Comparison of ENCODE assay signal across 1 cellular context in the genomic region with DNA sequence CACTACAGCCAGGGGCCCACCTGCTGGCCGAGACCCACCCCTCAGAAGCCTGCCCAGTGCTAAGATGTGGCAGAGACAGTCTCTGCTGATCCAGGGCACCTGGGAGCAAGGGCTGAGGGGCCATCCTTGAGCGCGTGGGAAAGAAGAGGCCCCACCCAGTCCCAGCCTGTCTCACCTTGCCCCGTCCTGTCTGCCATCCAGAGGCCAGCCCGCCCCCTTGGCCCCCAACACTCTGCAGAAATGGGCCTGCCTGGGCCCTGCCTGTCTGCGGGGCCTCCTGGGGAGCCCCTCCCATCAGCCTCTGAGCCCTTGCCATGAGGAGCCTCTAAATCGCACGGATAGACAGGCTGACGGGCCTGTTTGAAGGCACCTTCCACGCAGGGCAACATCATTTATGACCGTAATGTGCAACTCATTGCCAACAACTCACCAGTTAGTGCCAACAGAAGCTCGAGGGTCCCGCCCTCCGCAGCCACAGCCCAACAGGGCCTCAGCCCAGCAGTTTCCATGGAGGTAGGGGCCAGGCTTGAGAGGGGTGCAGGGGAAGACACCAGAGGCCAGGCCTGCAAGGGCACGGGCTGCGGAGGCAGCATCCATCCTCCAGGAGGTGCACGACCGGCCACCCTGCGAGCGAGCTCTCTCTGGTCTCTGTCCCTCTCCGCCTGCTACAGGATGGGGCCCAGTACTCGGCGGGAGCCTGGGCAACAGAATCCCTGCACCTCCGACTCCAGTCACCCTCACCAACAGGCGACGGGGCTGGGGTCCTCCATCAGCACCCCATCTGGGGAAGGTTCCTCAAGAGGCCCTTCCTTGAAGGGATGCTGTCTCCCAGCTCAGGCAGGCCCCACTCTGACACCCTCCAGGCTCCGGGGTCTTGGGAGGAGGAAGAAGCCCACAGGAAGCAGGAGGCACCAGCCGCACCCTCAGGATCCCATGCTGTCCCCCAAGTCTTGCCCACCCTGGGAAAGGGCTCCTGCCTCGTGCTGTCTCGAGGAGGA.
TF ChIP-seq lines count a peak whose summit lies in the region.

No MANE protein-coding gene starts in this region.

TF ChIP-seq in HEK293, 187 proteins besides CTCF, POLR2A, EP300 and RAD21:
- TF ChIP-seq ZBTB8A (tag by site-specific recombination; IDR thresholded peaks at IDR 0.05), result peak; percentile 50; the same call in 1 of the 2 replicates
- TF ChIP-seq, protein P1, sequence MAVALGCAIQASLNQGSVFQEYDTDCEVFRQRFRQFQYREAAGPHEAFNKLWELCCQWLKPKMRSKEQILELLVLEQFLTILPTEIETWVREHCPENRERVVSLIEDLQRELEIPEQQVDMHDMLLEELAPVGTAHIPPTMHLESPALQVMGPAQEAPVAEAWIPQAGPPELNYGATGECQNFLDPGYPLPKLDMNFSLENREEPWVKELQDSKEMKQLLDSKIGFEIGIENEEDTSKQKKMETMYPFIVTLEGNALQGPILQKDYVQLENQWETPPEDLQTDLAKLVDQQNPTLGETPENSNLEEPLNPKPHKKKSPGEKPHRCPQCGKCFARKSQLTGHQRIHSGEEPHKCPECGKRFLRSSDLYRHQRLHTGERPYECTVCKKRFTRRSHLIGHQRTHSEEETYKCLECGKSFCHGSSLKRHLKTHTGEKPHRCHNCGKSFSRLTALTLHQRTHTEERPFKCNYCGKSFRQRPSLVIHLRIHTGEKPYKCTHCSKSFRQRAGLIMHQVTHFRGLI (tag by site-specific recombination; IDR thresholded peaks at IDR 0.05), result peak; percentile 52; the same call in 1 of the 2 replicates
- TF ChIP-seq ZNF292 (tag by site-specific recombination; IDR thresholded peaks at IDR 0.05; ENCODE audit: borderline replicate concordance, low read depth), result no peak
- 0 out of 2 replicates have a peak, but pooled peaks have one; percentile 15 for TF ChIP-seq GLIS1 (tag by site-specific recombination; IDR thresholded peaks at IDR 0.05)
- peak; percentile 27; the same call in 1 of the 2 replicates for TF ChIP-seq SP2 (tag by site-specific recombination; IDR thresholded peaks at IDR 0.05)
